ENCODE assay signal across 28 cellular contexts in the genomic region with DNA sequence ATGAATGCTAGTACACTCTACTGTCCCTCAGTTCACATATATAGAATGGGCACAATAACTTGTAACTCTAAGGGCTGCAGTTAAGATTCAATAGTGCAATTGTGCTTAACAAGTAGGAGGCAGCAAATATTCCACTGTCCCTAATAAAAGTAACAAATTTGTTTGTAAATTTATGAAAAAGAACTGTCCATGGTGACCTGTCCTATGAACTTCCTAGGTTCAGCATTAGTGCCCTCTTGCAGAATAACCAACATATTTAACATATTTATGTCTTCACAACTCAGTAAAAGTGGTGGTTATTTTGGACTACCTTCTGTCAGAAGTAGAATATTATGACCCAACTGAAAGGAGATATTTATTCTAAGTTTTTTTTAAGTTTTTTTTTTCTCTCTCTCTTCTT.
"Had no signal": no experiment of that assay in that cellular context is flagged by ENCODE, and none has a peak within 500 bp of the region (broad histone marks: within the 10 kb centered on the region; RNA-seq: fewer than 3 reads in every experiment).

No MANE protein-coding gene starts in this region.

- H3K27ac ChIP-seq: stomach, suprapubic skin, testis, thoracic aorta, thyroid gland, tibial artery, tibial nerve, transverse colon, upper lobe of left lung, upper lobe of right lung, uterus, vagina had no signal

- H3K4me3 Mint-ChIP-seq: stimulated activated effector memory CD8-positive, alpha-beta T cell treated with anti-CD3 and anti-CD28 coated beads, Interleukin-12 subunit alpha, Interleukin-12 subunit beta, amount 100 ng/mL, for 72 hours; stimulated activated memory B cell treated with anti-CD40 and anti-IgM and Interleukin-4, amounts not matched to agents 10 μg/mL and 1 μg/mL and 100 μg/mL, for 72 hours; stimulated activated naive B cell treated with anti-CD40 and anti-IgM and Interleukin-4, amounts not matched to agents 10 μg/mL and 1 μg/mL and 100 μg/mL, for 72 hours; stimulated activated naive CD8-positive, alpha-beta T cell treated with anti-CD3 and anti-CD28 coated beads, Interleukin-15, amount 100 ng/mL, for 72 hours; stimulated activated naive CD8-positive, alpha-beta T cell treated with anti-CD3 and anti-CD28 coated beads, Interleukin-15, Interleukin-2, amounts not matched to agents 100 ng/mL and 50 ng/mL, for 24 hours; type B pancreatic cell had no signal

- DNase-seq: stimulated activated CD4-positive, alpha-beta T cell treated with anti-CD3 and anti-CD28 coated beads, Interleukin-2, amount 100 ng/mL, for 48 hours; stimulated activated CD4-positive, alpha-beta T cell treated with anti-CD3 and anti-CD28 coated beads, Interleukin-4, amount 100 ng/mL, for 1 hour; stimulated activated CD4-positive, alpha-beta T cell treated with anti-CD3 and anti-CD28 coated beads, Interleukin-4, amount 100 ng/mL, for 24 hours; stimulated activated CD4-positive, alpha-beta T cell treated with anti-CD3 and anti-CD28 coated beads, Interleukin-4, amount 100 ng/mL, for 4 hours; stimulated activated CD8-positive, alpha-beta memory T cell treated with anti-CD3 and anti-CD28 coated beads, Interleukin-4, amount 100 ng/mL, for 48 hours; stimulated activated naive B cell treated with anti-CD40 and anti-IgM and Interleukin-4, amounts not matched to agents 10 μg/mL and 1 μg/mL and 100 μg/mL, for 72 hours; stimulated activated naive CD4-positive, alpha-beta T cell; stimulated activated naive CD4-positive, alpha-beta T cell treated with Interleukin-2 at 50 U/mL for 16 hours; stimulated activated naive CD8-positive, alpha-beta T cell treated with anti-CD3 and anti-CD28 coated beads, Interleukin-15, amount 100 ng/mL, for 72 hours; stimulated activated naive CD8-positive, alpha-beta T cell treated with anti-CD3 and anti-CD28 coated beads, Interleukin-15, Interleukin-2, amounts not matched to agents 100 U/mL and 50 U/mL, for 24 hours; stomach; substantia nigra; testis; thyroid gland; tibial artery; transverse colon; trophoblast cell; upper lobe of left lung; upper lobe of right lung; uterus had no signal

- H3K4me3 ChIP-seq: stomach, suprapubic skin, testis, thoracic aorta, thyroid gland, tibial artery, tibial nerve, transverse colon, upper lobe of left lung, upper lobe of right lung, uterus, vagina had no signal

- H3K27me3 Mint-ChIP-seq: stimulated activated memory B cell treated with anti-CD40 and anti-IgM and Interleukin-4, amounts not matched to agents 10 μg/mL and 1 μg/mL and 100 μg/mL, for 72 hours; stimulated activated naive B cell treated with anti-CD40 and anti-IgM and Interleukin-4, amounts not matched to agents 10 μg/mL and 1 μg/mL and 100 μg/mL, for 72 hours; stimulated activated naive CD8-positive, alpha-beta T cell treated with anti-CD3 and anti-CD28 coated beads, Interleukin-15, amount 100 ng/mL, for 72 hours; stimulated activated naive CD8-positive, alpha-beta T cell treated with anti-CD3 and anti-CD28 coated beads, Interleukin-15, Interleukin-2, amounts not matched to agents 100 ng/mL and 50 ng/mL, for 24 hours; type B pancreatic cell had no signal

- H3K4me1 Mint-ChIP-seq: stimulated activated effector memory CD8-positive, alpha-beta T cell treated with anti-CD3 and anti-CD28 coated beads, Interleukin-12 subunit alpha, Interleukin-12 subunit beta, amount 100 ng/mL, for 72 hours; stimulated activated memory B cell treated with anti-CD40 and anti-IgM and Interleukin-4, amounts not matched to agents 10 μg/mL and 1 μg/mL and 100 μg/mL, for 72 hours; stimulated activated naive B cell treated with anti-CD40 and anti-IgM and Interleukin-4, amounts not matched to agents 10 μg/mL and 1 μg/mL and 100 μg/mL, for 72 hours; stimulated activated naive CD8-positive, alpha-beta T cell treated with anti-CD3 and anti-CD28 coated beads, Interleukin-15, amount 100 ng/mL, for 72 hours had no signal

- H3K36me3 Mint-ChIP-seq: stimulated activated effector memory CD8-positive, alpha-beta T cell treated with anti-CD3 and anti-CD28 coated beads, Interleukin-12 subunit alpha, Interleukin-12 subunit beta, amount 100 ng/mL, for 72 hours; stimulated activated memory B cell treated with anti-CD40 and anti-IgM and Interleukin-4, amounts not matched to agents 10 μg/mL and 1 μg/mL and 100 μg/mL, for 72 hours; stimulated activated naive B cell treated with anti-CD40 and anti-IgM and Interleukin-4, amounts not matched to agents 10 μg/mL and 1 μg/mL and 100 μg/mL, for 72 hours; type B pancreatic cell had no signal

- H3K36me3 ChIP-seq: stomach, suprapubic skin, thoracic aorta, thyroid gland, tibial artery, tibial nerve, transverse colon, upper lobe of left lung, upper lobe of right lung, uterus, vagina had no signal

- H3K27me3 ChIP-seq: stomach, suprapubic skin, testis, thyroid gland, tibial artery, tibial nerve, transverse colon, upper lobe of left lung, upper lobe of right lung, uterus, vagina had no signal

- H3K9me3 ChIP-seq: testis, thyroid gland, tibial artery, upper lobe of left lung, upper lobe of right lung, uterus, vagina had no signal

- H3K27ac Mint-ChIP-seq: stimulated activated effector memory CD8-positive, alpha-beta T cell treated with anti-CD3 and anti-CD28 coated beads, Interleukin-12 subunit alpha, Interleukin-12 subunit beta, amount 100 ng/mL, for 72 hours; stimulated activated memory B cell treated with anti-CD40 and anti-IgM and Interleukin-4, amounts not matched to agents 10 μg/mL and 1 μg/mL and 100 μg/mL, for 72 hours; stimulated activated naive B cell treated with anti-CD40 and anti-IgM and Interleukin-4, amounts not matched to agents 10 μg/mL and 1 μg/mL and 100 μg/mL, for 72 hours; stimulated activated naive CD8-positive, alpha-beta T cell treated with anti-CD3 and anti-CD28 coated beads, Interleukin-15, amount 100 ng/mL, for 72 hours; stimulated activated naive CD8-positive, alpha-beta T cell treated with anti-CD3 and anti-CD28 coated beads, Interleukin-15, Interleukin-2, amounts not matched to agents 100 ng/mL and 50 ng/mL, for 24 hours; type B pancreatic cell had no signal

- H3K4me1 ChIP-seq: suprapubic skin, testis, thyroid gland, tibial nerve, upper lobe of left lung, upper lobe of right lung, uterus, vagina had no signal

- ATAC-seq: stimulated activated effector memory CD8-positive, alpha-beta T cell treated with anti-CD3 and anti-CD28 coated beads, Interleukin-12 subunit alpha, Interleukin-12 subunit beta, amount 100 ng/mL, for 72 hours; stimulated activated memory B cell treated with anti-CD40 and anti-IgM and Interleukin-4, amounts not matched to agents 10 μg/mL and 1 μg/mL and 100 μg/mL, for 72 hours; stimulated activated naive B cell treated with anti-CD40 and anti-IgM and Interleukin-4, amounts not matched to agents 10 μg/mL and 1 μg/mL and 100 μg/mL, for 72 hours; stimulated activated naive CD8-positive, alpha-beta T cell treated with anti-CD3 and anti-CD28 coated beads, Interleukin-15, amount 100 ng/mL, for 72 hours; stimulated activated naive CD8-positive, alpha-beta T cell treated with anti-CD3 and anti-CD28 coated beads, Interleukin-15, Interleukin-2, amounts not matched to agents 100 U/mL and 50 U/mL, for 24 hours; upper lobe of right lung had no signal
